8 cellular contexts compared by ENCODE assay signal in genomic region chr10:73094249-73094850, GRCh38. TPM values are rescaled to one million over a fixed set of nuclear protein-coding genes. Genes with fewer than 3 reads are reported as not detected.
DNase-seq lines count a peak whose midpoint lies in the region; ATAC-seq lines count a peak whose summit lies in the region.

No MANE protein-coding gene starts in this region.

- no peak for ATAC-seq in naive thymus-derived CD4-positive, alpha-beta T cell
- ATAC-seq in GM19328 (IDR thresholded peaks at IDR 0.05; ENCODE audit: unreplicated experiment) = no peak
- no peak for ATAC-seq in HG03432 (IDR thresholded peaks at IDR 0.05; ENCODE audit: unreplicated experiment)

- CTCF ChIA-PET in CD8-positive, alpha-beta memory T cell (lab: Charles Lee) = interaction anchor here (0.8 to 8.3 kb wide), 4 partner anchors 10 to 66 kb away, joined by 3 to 105 read pairs (median 12); no protein-coding TSS in a partner anchor
- CTCF ChIA-PET in naive thymus-derived CD4-positive, alpha-beta T cell (lab: Charles Lee) = interaction anchor here (0.5 to 3.3 kb wide), 3 partner anchors 20 to 63 kb away, joined by 3 to 46 read pairs (median 8); no protein-coding TSS in a partner anchor

- H3K27me3 Mint-ChIP-seq in CD8-positive, alpha-beta memory T cell = peaks cover 0 to 2% of the 10 kb centered on the region in 2 donors
- peaks cover 0 to 3% (median 0%) of the 10 kb centered on the region in 5 donors for H3K27me3 Mint-ChIP-seq in naive thymus-derived CD4-positive, alpha-beta T cell

- peaks cover 0 to 14% (median 2%) of the 10 kb centered on the region in 3 donors for H3K36me3 Mint-ChIP-seq in CD8-positive, alpha-beta memory T cell
- H3K36me3 Mint-ChIP-seq in naive thymus-derived CD4-positive, alpha-beta T cell = peaks cover 0 to 6% (median 0%) of the 10 kb centered on the region in 5 donors

- no peaks in the 10 kb centered on the region for H3K9me3 Mint-ChIP-seq in CD8-positive, alpha-beta memory T cell
- no peaks in the 10 kb centered on the region for H3K9me3 Mint-ChIP-seq in naive thymus-derived CD4-positive, alpha-beta T cell

- H3K9me3 ChIP-seq in CD8-positive, alpha-beta memory T cell (ENCODE audit: low read length) = no peaks in the 10 kb centered on the region
- no peaks in the 10 kb centered on the region for H3K9me3 ChIP-seq in naive thymus-derived CD4-positive, alpha-beta T cell (ENCODE audit: control insufficient read depth in 2 of 3, low read length in 3 of 3)

- POLR2A ChIA-PET in CD8-positive, alpha-beta memory T cell (lab: Charles Lee) = interaction anchor here (0.5 to 0.6 kb wide), 3 partner anchors 42 to 153 kb away, joined by 3 to 6 read pairs (median 4); partner anchors contain the start of gene DNAJC9
- POLR2A ChIA-PET in naive thymus-derived CD4-positive, alpha-beta T cell (lab: Charles Lee) = interaction anchor here (1.2 to 3.0 kb wide), 2 partner anchors 16 to 36 kb away, joined by 3 to 33 read pairs; partner anchors contain the start of gene NUDT13

- intact Hi-C loops in naive thymus-derived CD4-positive, alpha-beta T cell (cut with micrococcal nuclease) = loop anchor here in 1 of 2 donors (2.0 kb wide), 2 partner anchors 18 to 402 kb away; partner anchors contain the start of gene MCU

- H3K4me3 Mint-ChIP-seq in CD8-positive, alpha-beta memory T cell = peak overlapping the region in 6 of 7 donors; percentile 19 to 97 (median 76)
- peak overlapping the region in 7 of 10 donors; percentile 39 to 97 (median 93) for H3K4me3 Mint-ChIP-seq in naive thymus-derived CD4-positive, alpha-beta T cell

- peak overlapping the region; percentile 70 for H3K4me3 ChIP-seq in CD8-positive, alpha-beta memory T cell (ENCODE audit: low read length)
- no peak overlapping the region for H3K4me3 ChIP-seq in naive thymus-derived CD4-positive, alpha-beta T cell (ENCODE audit: low read length)

- H3K4me1 Mint-ChIP-seq in CD8-positive, alpha-beta memory T cell = peaks cover 27 to 41% (median 41%) of the 10 kb centered on the region in 3 donors
- peaks cover 13 to 47% (median 40%) of the 10 kb centered on the region in 7 donors for H3K4me1 Mint-ChIP-seq in naive thymus-derived CD4-positive, alpha-beta T cell

- no peak for DNase-seq in CD8-positive, alpha-beta memory T cell
- peak; percentile 8 for DNase-seq in LoVo (ENCODE audit: low spot score)
- no peak for DNase-seq in caudate nucleus (lab: John Stamatoyannopoulos, UW)
- DNase-seq in naive thymus-derived CD4-positive, alpha-beta T cell = no peak
- DNase-seq in NCI-H2081 treated with DMSO at 0.1 percent for 48 hours (lab: John Stamatoyannopoulos, UW) = no peak
- DNase-seq in cortex of kidney (lab: John Stamatoyannopoulos, UW) = no peak

- H3K27ac Mint-ChIP-seq in CD8-positive, alpha-beta memory T cell = peak overlapping the region in 4 of 8 donors; percentile 29 to 91 (median 57)
- H3K27ac Mint-ChIP-seq in naive thymus-derived CD4-positive, alpha-beta T cell = peak overlapping the region in 5 of 9 donors; percentile 14 to 98 (median 24)

- peaks cover 14% of the 10 kb centered on the region for H3K4me1 ChIP-seq in CD8-positive, alpha-beta memory T cell (ENCODE audit: insufficient read depth, low read length)
- peaks cover 0 to 12% of the 10 kb centered on the region in 2 donors for H3K4me1 ChIP-seq in naive thymus-derived CD4-positive, alpha-beta T cell (ENCODE audit: control insufficient read depth in 2 of 2, insufficient read depth in 2 of 2, low read length in 2 of 2)

- H3K27ac ChIP-seq in CD8-positive, alpha-beta memory T cell (ENCODE audit: low read depth, low read length) = peak overlapping the region; percentile 88
- peak overlapping the region; percentile 23 for H3K27ac ChIP-seq in caudate nucleus (ENCODE audit: low read depth, low read length)
- peak overlapping the region; percentile 97 for H3K27ac ChIP-seq in naive thymus-derived CD4-positive, alpha-beta T cell (ENCODE audit: low read depth, low read length)

- H3K36me3 ChIP-seq in CD8-positive, alpha-beta memory T cell (ENCODE audit: insufficient read depth, low read length) = no peaks in the 10 kb centered on the region
- peaks cover 0 to 8% (median 0%) of the 10 kb centered on the region in 3 experiments for H3K36me3 ChIP-seq in naive thymus-derived CD4-positive, alpha-beta T cell (ENCODE audit: control insufficient read depth in 2 of 3, insufficient read depth in 3 of 3, low read length in 3 of 3)

- H3K27me3 ChIP-seq in CD8-positive, alpha-beta memory T cell (ENCODE audit: insufficient read depth, low read length, poor library complexity, severe bottlenecking) = no peaks in the 10 kb centered on the region
- H3K27me3 ChIP-seq in naive thymus-derived CD4-positive, alpha-beta T cell (ENCODE audit: control insufficient read depth in 2 of 2, insufficient read depth in 2 of 2, low read length in 2 of 2) = no peaks in the 10 kb centered on the region

RNA-seq across cellular contexts. Expression of gene P4HA1, which starts 2.3 kb away (rescaled TPM):
- 10 to 100 TPM; 28.7 to 31.9 TPM for total RNA-seq in CD8-positive, alpha-beta memory T cell
- polyA plus RNA-seq in CD8-positive, alpha-beta memory T cell = 23.3 TPM
- total RNA-seq in naive thymus-derived CD4-positive, alpha-beta T cell = 10 to 100 TPM; 10.5 to 74.7 (median 14.7) TPM
- polyA plus RNA-seq in naive thymus-derived CD4-positive, alpha-beta T cell = 10 to 100 TPM; 13.4 to 16.8 TPM

RNA-seq across cellular contexts. Expression of gene NUDT13, which starts 15.9 kb away (rescaled TPM):
- total RNA-seq in CD8-positive, alpha-beta memory T cell = 1 to 10 TPM; 1.7 TPM
- 0.85 TPM for polyA plus RNA-seq in CD8-positive, alpha-beta memory T cell
- total RNA-seq in naive thymus-derived CD4-positive, alpha-beta T cell = 1 to 10 TPM; 1.2 to 3.5 (median 1.5) TPM
- polyA plus RNA-seq in naive thymus-derived CD4-positive, alpha-beta T cell = 1 to 10 TPM; 1.3 to 1.5 TPM

Comparison
In these comparisons a context has a peak if more than half of its experiments do, and no peak if none do; other contexts are left out.
1. H3K27ac ChIP-seq: peak in every context shown above with its lines; median percentile 97 in naive thymus-derived CD4-positive, alpha-beta T cell; 88 in CD8-positive, alpha-beta memory T cell; 23 in caudate nucleus.